1 cellular context compared by ENCODE assay signal in the genomic region with DNA sequence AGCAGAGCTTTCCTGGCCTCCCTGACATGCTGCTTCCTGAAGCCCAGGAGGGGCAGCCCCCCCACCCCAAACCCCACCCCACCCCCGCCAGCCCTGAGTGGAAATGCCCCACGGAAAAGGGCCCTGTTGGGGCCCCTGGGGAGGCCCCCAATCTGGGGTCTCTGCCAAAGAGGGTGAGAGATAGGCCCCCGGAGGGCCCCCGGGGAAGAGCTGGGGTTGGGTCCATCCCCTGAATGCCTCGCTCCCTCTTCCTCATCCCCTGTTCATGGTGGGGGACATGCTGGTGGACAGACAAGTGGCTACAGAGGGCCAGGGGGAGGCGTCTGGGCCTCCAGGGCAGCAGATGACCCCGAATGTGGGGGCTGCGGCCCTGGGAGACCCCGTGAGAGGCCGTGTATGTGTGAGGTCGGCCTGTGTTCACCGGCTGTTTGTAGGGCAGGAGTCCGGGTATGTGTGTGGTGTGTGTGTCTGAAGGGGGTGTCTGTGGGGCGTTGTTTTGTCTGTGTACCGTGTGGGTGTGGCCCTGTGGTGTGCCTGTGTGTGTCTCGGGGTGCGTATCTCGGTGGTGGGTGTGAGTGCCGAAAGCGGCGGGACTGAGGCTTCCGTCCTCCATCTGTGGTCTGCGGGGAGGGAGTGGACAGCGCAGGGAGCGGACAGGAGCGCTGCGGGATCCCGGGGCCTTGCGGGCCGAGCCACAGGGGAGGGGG.
TF ChIP-seq lines count a peak whose summit lies in the region.

No MANE protein-coding gene starts in this region.

TF ChIP-seq in K562, 482 proteins besides CTCF, POLR2A, EP300 and RAD21 (continued from another document and continues in another):
- TF ChIP-seq, protein P1, sequence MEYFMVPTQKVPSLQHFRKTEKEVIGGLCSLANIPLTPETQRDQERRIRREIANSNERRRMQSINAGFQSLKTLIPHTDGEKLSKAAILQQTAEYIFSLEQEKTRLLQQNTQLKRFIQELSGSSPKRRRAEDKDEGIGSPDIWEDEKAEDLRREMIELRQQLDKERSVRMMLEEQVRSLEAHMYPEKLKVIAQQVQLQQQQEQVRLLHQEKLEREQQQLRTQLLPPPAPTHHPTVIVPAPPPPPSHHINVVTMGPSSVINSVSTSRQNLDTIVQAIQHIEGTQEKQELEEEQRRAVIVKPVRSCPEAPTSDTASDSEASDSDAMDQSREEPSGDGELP (CRISPR knock-in tag; IDR thresholded peaks at IDR 0.05; ENCODE audit: borderline replicate concordance), result 0 out of 2 replicates have a peak, but pooled peaks have one; percentile 44
- no peak for TF ChIP-seq NR3C1 (CRISPR knock-in tag; IDR thresholded peaks at IDR 0.05)
- TF ChIP-seq, protein P2, sequence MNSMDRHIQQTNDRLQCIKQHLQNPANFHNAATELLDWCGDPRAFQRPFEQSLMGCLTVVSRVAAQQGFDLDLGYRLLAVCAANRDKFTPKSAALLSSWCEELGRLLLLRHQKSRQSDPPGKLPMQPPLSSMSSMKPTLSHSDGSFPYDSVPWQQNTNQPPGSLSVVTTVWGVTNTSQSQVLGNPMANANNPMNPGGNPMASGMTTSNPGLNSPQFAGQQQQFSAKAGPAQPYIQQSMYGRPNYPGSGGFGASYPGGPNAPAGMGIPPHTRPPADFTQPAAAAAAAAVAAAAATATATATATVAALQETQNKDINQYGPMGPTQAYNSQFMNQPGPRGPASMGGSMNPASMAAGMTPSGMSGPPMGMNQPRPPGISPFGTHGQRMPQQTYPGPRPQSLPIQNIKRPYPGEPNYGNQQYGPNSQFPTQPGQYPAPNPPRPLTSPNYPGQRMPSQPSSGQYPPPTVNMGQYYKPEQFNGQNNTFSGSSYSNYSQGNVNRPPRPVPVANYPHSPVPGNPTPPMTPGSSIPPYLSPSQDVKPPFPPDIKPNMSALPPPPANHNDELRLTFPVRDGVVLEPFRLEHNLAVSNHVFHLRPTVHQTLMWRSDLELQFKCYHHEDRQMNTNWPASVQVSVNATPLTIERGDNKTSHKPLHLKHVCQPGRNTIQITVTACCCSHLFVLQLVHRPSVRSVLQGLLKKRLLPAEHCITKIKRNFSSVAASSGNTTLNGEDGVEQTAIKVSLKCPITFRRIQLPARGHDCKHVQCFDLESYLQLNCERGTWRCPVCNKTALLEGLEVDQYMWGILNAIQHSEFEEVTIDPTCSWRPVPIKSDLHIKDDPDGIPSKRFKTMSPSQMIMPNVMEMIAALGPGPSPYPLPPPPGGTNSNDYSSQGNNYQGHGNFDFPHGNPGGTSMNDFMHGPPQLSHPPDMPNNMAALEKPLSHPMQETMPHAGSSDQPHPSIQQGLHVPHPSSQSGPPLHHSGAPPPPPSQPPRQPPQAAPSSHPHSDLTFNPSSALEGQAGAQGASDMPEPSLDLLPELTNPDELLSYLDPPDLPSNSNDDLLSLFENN (IDR thresholded peaks at IDR 0.05; ENCODE audit: low read depth in 2 of 2, low read length in 2 of 2), result no peak
- TF ChIP-seq SLC30A9 (CRISPR knock-in tag; IDR thresholded peaks at IDR 0.05), result no peak; the same call in 1 of the 2 replicates
- TF ChIP-seq DDX20 (tag; IDR thresholded peaks at IDR 0.05; ENCODE audit: low read depth), result no peak
- no peak for TF ChIP-seq MCM7 (IDR thresholded peaks at IDR 0.05)
- TF ChIP-seq ZNF311 (CRISPR knock-in tag; IDR thresholded peaks at IDR 0.05), result no peak
- TF ChIP-seq CAMTA2 (CRISPR knock-in tag; conservative IDR thresholded peaks at IDR 0.05), result no peak
- TF ChIP-seq ZFP30 (CRISPR knock-in tag; IDR thresholded peaks at IDR 0.05; ENCODE audit: borderline replicate concordance), result no peak
- TF ChIP-seq CBFA2T2 (conservative IDR thresholded peaks at IDR 0.05), result no peak
- TF ChIP-seq ZNF133 (CRISPR knock-in tag; IDR thresholded peaks at IDR 0.05), result no peak
- TF ChIP-seq, protein P3, sequence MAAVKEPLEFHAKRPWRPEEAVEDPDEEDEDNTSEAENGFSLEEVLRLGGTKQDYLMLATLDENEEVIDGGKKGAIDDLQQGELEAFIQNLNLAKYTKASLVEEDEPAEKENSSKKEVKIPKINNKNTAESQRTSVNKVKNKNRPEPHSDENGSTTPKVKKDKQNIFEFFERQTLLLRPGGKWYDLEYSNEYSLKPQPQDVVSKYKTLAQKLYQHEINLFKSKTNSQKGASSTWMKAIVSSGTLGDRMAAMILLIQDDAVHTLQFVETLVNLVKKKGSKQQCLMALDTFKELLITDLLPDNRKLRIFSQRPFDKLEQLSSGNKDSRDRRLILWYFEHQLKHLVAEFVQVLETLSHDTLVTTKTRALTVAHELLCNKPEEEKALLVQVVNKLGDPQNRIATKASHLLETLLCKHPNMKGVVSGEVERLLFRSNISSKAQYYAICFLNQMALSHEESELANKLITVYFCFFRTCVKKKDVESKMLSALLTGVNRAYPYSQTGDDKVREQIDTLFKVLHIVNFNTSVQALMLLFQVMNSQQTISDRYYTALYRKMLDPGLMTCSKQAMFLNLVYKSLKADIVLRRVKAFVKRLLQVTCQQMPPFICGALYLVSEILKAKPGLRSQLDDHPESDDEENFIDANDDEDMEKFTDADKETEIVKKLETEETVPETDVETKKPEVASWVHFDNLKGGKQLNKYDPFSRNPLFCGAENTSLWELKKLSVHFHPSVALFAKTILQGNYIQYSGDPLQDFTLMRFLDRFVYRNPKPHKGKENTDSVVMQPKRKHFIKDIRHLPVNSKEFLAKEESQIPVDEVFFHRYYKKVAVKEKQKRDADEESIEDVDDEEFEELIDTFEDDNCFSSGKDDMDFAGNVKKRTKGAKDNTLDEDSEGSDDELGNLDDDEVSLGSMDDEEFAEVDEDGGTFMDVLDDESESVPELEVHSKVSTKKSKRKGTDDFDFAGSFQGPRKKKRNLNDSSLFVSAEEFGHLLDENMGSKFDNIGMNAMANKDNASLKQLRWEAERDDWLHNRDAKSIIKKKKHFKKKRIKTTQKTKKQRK (IDR thresholded peaks at IDR 0.05; ENCODE audit: borderline replicate concordance, low read depth, low read length), result no peak
- no peak for TF ChIP-seq PCBP1 (IDR thresholded peaks at IDR 0.05; ENCODE audit: low read depth, low read length, poor library complexity, severe bottlenecking)
- TF ChIP-seq RAD51 (IDR thresholded peaks at IDR 0.05; ENCODE audit: borderline replicate concordance, low read depth), result no peak
- TF ChIP-seq ZNF3 (CRISPR knock-in tag; IDR thresholded peaks at IDR 0.05), result no peak
- TF ChIP-seq, protein P4, sequence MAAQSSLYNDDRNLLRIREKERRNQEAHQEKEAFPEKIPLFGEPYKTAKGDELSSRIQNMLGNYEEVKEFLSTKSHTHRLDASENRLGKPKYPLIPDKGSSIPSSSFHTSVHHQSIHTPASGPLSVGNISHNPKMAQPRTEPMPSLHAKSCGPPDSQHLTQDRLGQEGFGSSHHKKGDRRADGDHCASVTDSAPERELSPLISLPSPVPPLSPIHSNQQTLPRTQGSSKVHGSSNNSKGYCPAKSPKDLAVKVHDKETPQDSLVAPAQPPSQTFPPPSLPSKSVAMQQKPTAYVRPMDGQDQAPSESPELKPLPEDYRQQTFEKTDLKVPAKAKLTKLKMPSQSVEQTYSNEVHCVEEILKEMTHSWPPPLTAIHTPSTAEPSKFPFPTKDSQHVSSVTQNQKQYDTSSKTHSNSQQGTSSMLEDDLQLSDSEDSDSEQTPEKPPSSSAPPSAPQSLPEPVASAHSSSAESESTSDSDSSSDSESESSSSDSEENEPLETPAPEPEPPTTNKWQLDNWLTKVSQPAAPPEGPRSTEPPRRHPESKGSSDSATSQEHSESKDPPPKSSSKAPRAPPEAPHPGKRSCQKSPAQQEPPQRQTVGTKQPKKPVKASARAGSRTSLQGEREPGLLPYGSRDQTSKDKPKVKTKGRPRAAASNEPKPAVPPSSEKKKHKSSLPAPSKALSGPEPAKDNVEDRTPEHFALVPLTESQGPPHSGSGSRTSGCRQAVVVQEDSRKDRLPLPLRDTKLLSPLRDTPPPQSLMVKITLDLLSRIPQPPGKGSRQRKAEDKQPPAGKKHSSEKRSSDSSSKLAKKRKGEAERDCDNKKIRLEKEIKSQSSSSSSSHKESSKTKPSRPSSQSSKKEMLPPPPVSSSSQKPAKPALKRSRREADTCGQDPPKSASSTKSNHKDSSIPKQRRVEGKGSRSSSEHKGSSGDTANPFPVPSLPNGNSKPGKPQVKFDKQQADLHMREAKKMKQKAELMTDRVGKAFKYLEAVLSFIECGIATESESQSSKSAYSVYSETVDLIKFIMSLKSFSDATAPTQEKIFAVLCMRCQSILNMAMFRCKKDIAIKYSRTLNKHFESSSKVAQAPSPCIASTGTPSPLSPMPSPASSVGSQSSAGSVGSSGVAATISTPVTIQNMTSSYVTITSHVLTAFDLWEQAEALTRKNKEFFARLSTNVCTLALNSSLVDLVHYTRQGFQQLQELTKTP (IDR thresholded peaks at IDR 0.05; ENCODE audit: low read depth in 1 of 2, partially characterized antibody in 2 of 2), result peak; percentile 26 to 76
- TF ChIP-seq ZNF253 (CRISPR knock-in tag; conservative IDR thresholded peaks at IDR 0.05), result no peak
- TF ChIP-seq, protein P5, sequence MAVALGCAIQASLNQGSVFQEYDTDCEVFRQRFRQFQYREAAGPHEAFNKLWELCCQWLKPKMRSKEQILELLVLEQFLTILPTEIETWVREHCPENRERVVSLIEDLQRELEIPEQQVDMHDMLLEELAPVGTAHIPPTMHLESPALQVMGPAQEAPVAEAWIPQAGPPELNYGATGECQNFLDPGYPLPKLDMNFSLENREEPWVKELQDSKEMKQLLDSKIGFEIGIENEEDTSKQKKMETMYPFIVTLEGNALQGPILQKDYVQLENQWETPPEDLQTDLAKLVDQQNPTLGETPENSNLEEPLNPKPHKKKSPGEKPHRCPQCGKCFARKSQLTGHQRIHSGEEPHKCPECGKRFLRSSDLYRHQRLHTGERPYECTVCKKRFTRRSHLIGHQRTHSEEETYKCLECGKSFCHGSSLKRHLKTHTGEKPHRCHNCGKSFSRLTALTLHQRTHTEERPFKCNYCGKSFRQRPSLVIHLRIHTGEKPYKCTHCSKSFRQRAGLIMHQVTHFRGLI (CRISPR knock-in tag; IDR thresholded peaks at IDR 0.05), result no peak
- peak in 1 of 2 experiments; percentile 73; a peak in 2 of 4 replicates for TF ChIP-seq HDAC1 (IDR thresholded peaks at IDR 0.05)
- TF ChIP-seq ZNF24 (IDR thresholded peaks at IDR 0.05), result no peak
- TF ChIP-seq HDAC6 (IDR thresholded peaks at IDR 0.05; ENCODE audit: low read depth, low read length), result no peak
- no peak for TF ChIP-seq LARP7 (IDR thresholded peaks at IDR 0.05)
- TF ChIP-seq, protein P6, sequence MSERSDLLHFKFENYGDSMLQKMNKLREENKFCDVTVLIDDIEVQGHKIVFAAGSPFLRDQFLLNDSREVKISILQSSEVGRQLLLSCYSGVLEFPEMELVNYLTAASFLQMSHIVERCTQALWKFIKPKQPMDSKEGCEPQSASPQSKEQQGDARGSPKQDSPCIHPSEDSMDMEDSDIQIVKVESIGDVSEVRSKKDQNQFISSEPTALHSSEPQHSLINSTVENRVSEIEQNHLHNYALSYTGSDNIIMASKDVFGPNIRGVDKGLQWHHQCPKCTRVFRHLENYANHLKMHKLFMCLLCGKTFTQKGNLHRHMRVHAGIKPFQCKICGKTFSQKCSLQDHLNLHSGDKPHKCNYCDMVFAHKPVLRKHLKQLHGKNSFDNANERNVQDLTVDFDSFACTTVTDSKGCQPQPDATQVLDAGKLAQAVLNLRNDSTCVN (CRISPR knock-in tag; IDR thresholded peaks at IDR 0.05), result 0 out of 2 replicates have a peak, but pooled peaks have one; percentile 14
- no peak for TF ChIP-seq ZNF184 (CRISPR knock-in tag; IDR thresholded peaks at IDR 0.05)
- TF ChIP-seq ZBED1 (IDR thresholded peaks at IDR 0.05), result no peak
- no peak for TF ChIP-seq BRCA1 (IDR thresholded peaks at IDR 0.05)
- no peak for TF ChIP-seq BRCA1 (CRISPR knock-in tag; IDR thresholded peaks at IDR 0.05)
- no peak for TF ChIP-seq SMARCC2 (IDR thresholded peaks at IDR 0.05; ENCODE audit: low read depth)
- 0 out of 2 replicates have a peak, but pooled peaks have one; percentile 36 for TF ChIP-seq RBFOX2 (IDR thresholded peaks at IDR 0.05; ENCODE audit: low read depth, low read length)
- TF ChIP-seq, protein P7, sequence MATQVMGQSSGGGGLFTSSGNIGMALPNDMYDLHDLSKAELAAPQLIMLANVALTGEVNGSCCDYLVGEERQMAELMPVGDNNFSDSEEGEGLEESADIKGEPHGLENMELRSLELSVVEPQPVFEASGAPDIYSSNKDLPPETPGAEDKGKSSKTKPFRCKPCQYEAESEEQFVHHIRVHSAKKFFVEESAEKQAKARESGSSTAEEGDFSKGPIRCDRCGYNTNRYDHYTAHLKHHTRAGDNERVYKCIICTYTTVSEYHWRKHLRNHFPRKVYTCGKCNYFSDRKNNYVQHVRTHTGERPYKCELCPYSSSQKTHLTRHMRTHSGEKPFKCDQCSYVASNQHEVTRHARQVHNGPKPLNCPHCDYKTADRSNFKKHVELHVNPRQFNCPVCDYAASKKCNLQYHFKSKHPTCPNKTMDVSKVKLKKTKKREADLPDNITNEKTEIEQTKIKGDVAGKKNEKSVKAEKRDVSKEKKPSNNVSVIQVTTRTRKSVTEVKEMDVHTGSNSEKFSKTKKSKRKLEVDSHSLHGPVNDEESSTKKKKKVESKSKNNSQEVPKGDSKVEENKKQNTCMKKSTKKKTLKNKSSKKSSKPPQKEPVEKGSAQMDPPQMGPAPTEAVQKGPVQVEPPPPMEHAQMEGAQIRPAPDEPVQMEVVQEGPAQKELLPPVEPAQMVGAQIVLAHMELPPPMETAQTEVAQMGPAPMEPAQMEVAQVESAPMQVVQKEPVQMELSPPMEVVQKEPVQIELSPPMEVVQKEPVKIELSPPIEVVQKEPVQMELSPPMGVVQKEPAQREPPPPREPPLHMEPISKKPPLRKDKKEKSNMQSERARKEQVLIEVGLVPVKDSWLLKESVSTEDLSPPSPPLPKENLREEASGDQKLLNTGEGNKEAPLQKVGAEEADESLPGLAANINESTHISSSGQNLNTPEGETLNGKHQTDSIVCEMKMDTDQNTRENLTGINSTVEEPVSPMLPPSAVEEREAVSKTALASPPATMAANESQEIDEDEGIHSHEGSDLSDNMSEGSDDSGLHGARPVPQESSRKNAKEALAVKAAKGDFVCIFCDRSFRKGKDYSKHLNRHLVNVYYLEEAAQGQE (CRISPR knock-in tag; IDR thresholded peaks at IDR 0.05; ENCODE audit: low read depth), result no peak
- TF ChIP-seq, protein P8, sequence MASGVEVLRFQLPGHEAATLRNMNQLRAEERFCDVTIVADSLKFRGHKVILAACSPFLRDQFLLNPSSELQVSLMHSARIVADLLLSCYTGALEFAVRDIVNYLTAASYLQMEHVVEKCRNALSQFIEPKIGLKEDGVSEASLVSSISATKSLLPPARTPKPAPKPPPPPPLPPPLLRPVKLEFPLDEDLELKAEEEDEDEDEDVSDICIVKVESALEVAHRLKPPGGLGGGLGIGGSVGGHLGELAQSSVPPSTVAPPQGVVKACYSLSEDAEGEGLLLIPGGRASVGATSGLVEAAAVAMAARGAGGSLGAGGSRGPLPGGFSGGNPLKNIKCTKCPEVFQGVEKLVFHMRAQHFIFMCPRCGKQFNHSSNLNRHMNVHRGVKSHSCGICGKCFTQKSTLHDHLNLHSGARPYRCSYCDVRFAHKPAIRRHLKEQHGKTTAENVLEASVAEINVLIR (CRISPR knock-in tag; IDR thresholded peaks at IDR 0.05), result no peak
- no peak for TF ChIP-seq SREBF2 (CRISPR knock-in tag; IDR thresholded peaks at IDR 0.05)
- TF ChIP-seq ZNF766 (CRISPR knock-in tag; conservative IDR thresholded peaks at IDR 0.05), result no peak
- no peak for TF ChIP-seq NELFE (IDR thresholded peaks at IDR 0.05; ENCODE audit: insufficient read depth, insufficient read length)
- peak; percentile 50; the same call in 1 of the 2 replicates for TF ChIP-seq DPF2 (IDR thresholded peaks at IDR 0.05)
- TF ChIP-seq ZNF282 (CRISPR knock-in tag; IDR thresholded peaks at IDR 0.05), result no peak
